Comparison of ENCODE assay signal across 30 cellular contexts in the genomic region with DNA sequence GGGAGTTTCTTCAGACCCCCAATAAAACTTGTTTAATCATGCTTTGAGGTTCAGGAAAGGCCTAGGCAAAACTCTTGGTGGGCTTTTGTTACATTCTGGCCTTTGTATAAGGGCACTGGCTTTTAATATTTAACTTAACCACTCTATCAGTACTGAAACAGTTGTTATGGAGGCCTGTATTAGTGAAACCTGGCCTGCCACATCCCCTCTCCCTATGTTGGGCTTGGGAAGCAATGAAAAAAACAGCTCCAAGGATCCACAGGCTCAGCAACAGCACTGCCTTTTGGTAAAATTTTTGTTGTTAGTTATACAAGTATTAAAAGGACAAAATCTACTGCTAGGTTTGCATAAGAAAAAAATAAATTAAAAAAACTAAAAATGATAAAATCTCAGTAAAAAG. TPM values are rescaled to one million over a fixed set of nuclear protein-coding genes. Genes with fewer than 3 reads are reported as not detected.
DNase-seq lines count a peak whose midpoint lies in the region; ATAC-seq and TF ChIP-seq lines count a peak whose summit lies in the region.
"Had no signal": no experiment of that assay in that cellular context is flagged by ENCODE, and none has a peak within 500 bp of the region (broad histone marks: within the 10 kb centered on the region; RNA-seq: fewer than 3 reads in every experiment).

No MANE protein-coding gene starts in this region.

- no peak overlapping the region for H3K27ac Mint-ChIP-seq in activated CD8-positive, alpha-beta memory T cell treated with anti-CD3 and anti-CD28 coated beads, Interleukin-2, amount 10 ng/mL, durations not matched to agents 7 days and 5 days
- peak overlapping the region; percentile 12 for H3K27ac Mint-ChIP-seq in mesothelial cell of epicardium
- no peak overlapping the region for H3K27ac Mint-ChIP-seq in endothelial cell (ENCODE audit: unreplicated experiment)
- H3K27ac Mint-ChIP-seq: B cell; CD8-positive, alpha-beta T cell had no signal

- H3K4me1 ChIP-seq in mucosa of descending colon (ENCODE audit: low read depth) = no peaks in the 10 kb centered on the region
- H3K4me1 ChIP-seq: HAP-1 had no signal

- intact Hi-C loops in mucosa of descending colon (cut with DNase I, micrococcal nuclease) = no loop called here

- H3K27ac ChIP-seq in WERI-Rb-1 = peak overlapping the region; percentile 62
- H3K27ac ChIP-seq: 22Rv1, C4-2B, RWPE1 had no signal

- H3K36me3 ChIP-seq in WERI-Rb-1 = no peaks in the 10 kb centered on the region
- H3K36me3 ChIP-seq in mucosa of descending colon (ENCODE audit: low read depth) = no peaks in the 10 kb centered on the region
- H3K36me3 ChIP-seq: HAP-1 had no signal

- no peak for ATAC-seq in activated CD8-positive, alpha-beta memory T cell treated with anti-CD3 and anti-CD28 coated beads, Interleukin-2, amount 10 ng/mL, durations not matched to agents 7 days and 5 days
- ATAC-seq in mucosa of descending colon (no peak), GM21529 (IDR thresholded peaks at IDR 0.05; ENCODE audit: unreplicated experiment) (no peak)
- ATAC-seq: CD8-positive, alpha-beta T cell; Panc1 had no signal

- H3K9me3 Mint-ChIP-seq in activated CD8-positive, alpha-beta memory T cell treated with anti-CD3 and anti-CD28 coated beads, Interleukin-2, amount 10 ng/mL, durations not matched to agents 7 days and 5 days (ENCODE audit: low read depth) = no peaks in the 10 kb centered on the region
- H3K9me3 Mint-ChIP-seq in mesothelial cell of epicardium (no peaks in the 10 kb centered on the region), endothelial cell (ENCODE audit: unreplicated experiment) (no peaks in the 10 kb centered on the region)
- H3K9me3 Mint-ChIP-seq: CD8-positive, alpha-beta T cell had no signal

- no peak overlapping the region for H3K4me3 Mint-ChIP-seq in activated CD8-positive, alpha-beta memory T cell treated with anti-CD3 and anti-CD28 coated beads, Interleukin-2, amount 10 ng/mL, durations not matched to agents 7 days and 5 days
- H3K4me3 Mint-ChIP-seq in mesothelial cell of epicardium (no peak overlapping the region), endothelial cell (ENCODE audit: unreplicated experiment) (no peak overlapping the region)
- H3K4me3 Mint-ChIP-seq: B cell; CD8-positive, alpha-beta T cell had no signal

- TF ChIP-seq CTCF in WERI-Rb-1 (IDR thresholded peaks at IDR 0.05; ENCODE audit: low read depth, low read length) (no peak), mesothelial cell of epicardium (IDR thresholded peaks at IDR 0.05; ENCODE audit: unreplicated experiment) (no peak), endothelial cell (IDR thresholded peaks at IDR 0.05; ENCODE audit: unreplicated experiment) (no peak), mucosa of descending colon (IDR thresholded peaks at IDR 0.05) (no peak)

- H3K36me3 Mint-ChIP-seq in activated CD8-positive, alpha-beta memory T cell treated with anti-CD3 and anti-CD28 coated beads, Interleukin-2, amount 10 ng/mL, durations not matched to agents 7 days and 5 days = no peaks in the 10 kb centered on the region
- H3K36me3 Mint-ChIP-seq in mesothelial cell of epicardium (no peaks in the 10 kb centered on the region), endothelial cell (ENCODE audit: low read depth, unreplicated experiment) (no peaks in the 10 kb centered on the region)
- H3K36me3 Mint-ChIP-seq: CD8-positive, alpha-beta T cell had no signal

- DNase-seq in activated CD8-positive, alpha-beta memory T cell treated with anti-CD3 and anti-CD28 coated beads, Interleukin-2, amount 10 ng/mL, durations not matched to agents 7 days and 5 days = peak; percentile 8
- no peak for DNase-seq in activated CD8-positive, alpha-beta memory T cell treated with anti-CD3 and anti-CD28 coated beads, Interleukin-2, amount 50 U/mL, for 48 hours
- DNase-seq in WERI-Rb-1 (no peak), mesothelial cell of epicardium (ENCODE audit: low spot score in 2 of 2, unreplicated experiment in 2 of 2) (no peak), endothelial cell (ENCODE audit: low spot score) (no peak), mucosa of descending colon (no peak)
- DNase-seq: CD8-positive, alpha-beta T cell; DMS 273 treated with DMSO at 0.1 percent for 48 hours; DMS79; EL; GDM1; GOT3; IMR-90; KG1; NCI-H1092; NCI-H1417 treated with DMSO at 0.1 percent for 48 hours; NCI-H1694 treated with DMSO at 0.1 percent for 48 hours; NCI-H2081; NCI-H2227 treated with DMSO at 0.1 percent for 48 hours; NCI-H526 treated with DMSO at 0.1 percent for 48 hours; SHP77 had no signal

- no peaks in the 10 kb centered on the region for H3K4me1 Mint-ChIP-seq in activated CD8-positive, alpha-beta memory T cell treated with anti-CD3 and anti-CD28 coated beads, Interleukin-2, amount 10 ng/mL, durations not matched to agents 7 days and 5 days
- H3K4me1 Mint-ChIP-seq in mesothelial cell of epicardium (peaks cover 2% of the 10 kb centered on the region), endothelial cell (ENCODE audit: unreplicated experiment) (no peaks in the 10 kb centered on the region)
- H3K4me1 Mint-ChIP-seq: B cell had no signal

- H3K27me3 ChIP-seq in WERI-Rb-1 (ENCODE audit: insufficient read depth, low read depth, severe bottlenecking) = no peaks in the 10 kb centered on the region

- H3K4me3 ChIP-seq in WERI-Rb-1 (ENCODE audit: low read depth, low read length) = no peak overlapping the region
- no peak overlapping the region for H3K4me3 ChIP-seq in mucosa of descending colon
- H3K4me3 ChIP-seq: HAP-1 had no signal

- CTCF ChIA-PET in activated CD8-positive, alpha-beta memory T cell treated with anti-CD3 and anti-CD28 coated beads, Interleukin-2, amount 10 ng/mL, durations not matched to agents 7 days and 5 days (lab: Charles Lee) = no interaction called here

- no peaks in the 10 kb centered on the region for H3K27me3 Mint-ChIP-seq in activated CD8-positive, alpha-beta memory T cell treated with anti-CD3 and anti-CD28 coated beads, Interleukin-2, amount 10 ng/mL, durations not matched to agents 7 days and 5 days
- H3K27me3 Mint-ChIP-seq in mesothelial cell of epicardium (ENCODE audit: low read depth) (no peaks in the 10 kb centered on the region), endothelial cell (ENCODE audit: unreplicated experiment) (peaks cover 4% of the 10 kb centered on the region)

- H3K9me3 ChIP-seq in WERI-Rb-1 (ENCODE audit: severe bottlenecking) (no peaks in the 10 kb centered on the region), mucosa of descending colon (no peaks in the 10 kb centered on the region)

RNA-seq across cellular contexts. Expression of a gene that starts 10.7 kb away (rescaled TPM):
- total RNA-seq in activated CD8-positive, alpha-beta memory T cell treated with anti-CD3 and anti-CD28 coated beads, Interleukin-2, amount 10 ng/mL, durations not matched to agents 7 days and 5 days = 1 to 10 TPM; 1.1 to 5.9 TPM
- total RNA-seq in mesothelial cell of epicardium = 0.13 to 0.40 TPM (median 0.20 TPM) in 3 replicates
- not detected for total RNA-seq in endothelial cell (ENCODE audit: unreplicated experiment)
- total RNA-seq in mucosa of descending colon = under 1 TPM in 1 of 3 donors, not detected in 2; 0.41 TPM
- total RNA-seq: B cell, NCI-H460, SK-MEL-5 had no signal

RNA-seq across cellular contexts. Expression of a gene that starts 16.5 kb away (rescaled TPM):
- 1 to 10 TPM; 1.8 to 3.9 TPM for total RNA-seq in activated CD8-positive, alpha-beta memory T cell treated with anti-CD3 and anti-CD28 coated beads, Interleukin-2, amount 10 ng/mL, durations not matched to agents 7 days and 5 days
- total RNA-seq in mesothelial cell of epicardium (70.3 to 77.2 TPM (median 75.6 TPM) in 3 replicates), endothelial cell (ENCODE audit: unreplicated experiment) (21.1 TPM), mucosa of descending colon (10 to 100 TPM in 2 of 3 donors, 1 to 10 TPM in 1; 10.0 to 93.4 (median 27.1) TPM)
- total RNA-seq: B cell had no signal

RNA-seq across cellular contexts. Expression of a gene that starts 34.8 kb away (rescaled TPM):
- total RNA-seq in activated CD8-positive, alpha-beta memory T cell treated with anti-CD3 and anti-CD28 coated beads, Interleukin-2, amount 10 ng/mL, durations not matched to agents 7 days and 5 days = 10 to 100 TPM; 27.8 to 29.7 TPM
- 20.2 to 20.9 TPM (median 20.6 TPM) in 3 replicates for total RNA-seq in mesothelial cell of epicardium
- 10.5 TPM for total RNA-seq in endothelial cell (ENCODE audit: unreplicated experiment)
- total RNA-seq in mucosa of descending colon = 10 to 100 TPM; 27.3 to 51.0 (median 32.5) TPM
